ENCODE assay signal across 27 cellular contexts in genomic region chr13:21171420-21171819, GRCh38. TPM values are rescaled to one million over a fixed set of nuclear protein-coding genes. Genes with fewer than 3 reads are reported as not detected.
"Had no signal": no experiment of that assay in that cellular context is flagged by ENCODE, and none has a peak within 500 bp of the region (broad histone marks: within the 10 kb centered on the region; RNA-seq: fewer than 3 reads in every experiment).

No MANE protein-coding gene starts in this region.

- H3K4me2 ChIP-seq: hepatocyte had no signal

- H3K27ac ChIP-seq: heart right ventricle, hepatocyte, left lung, lower lobe of right lung, ovary, sigmoid colon, spleen, suprapubic skin, thoracic aorta, upper lobe of right lung had no signal

- H3K27me3 Mint-ChIP-seq: naive thymus-derived CD4-positive, alpha-beta T cell; natural killer cell treated with Interleukin-12 subunit alpha and Interleukin-12 subunit beta and Interleukin-15 and Interleukin-18, amount 100 ng/mL, for 72 hours; progenitor cell of endocrine pancreas; stimulated activated naive CD8-positive, alpha-beta T cell treated with anti-CD3 and anti-CD28 coated beads, Interleukin-15, Interleukin-2, amounts not matched to agents 100 ng/mL and 50 ng/mL, for 24 hours had no signal

- H3K36me3 Mint-ChIP-seq: natural killer cell treated with Interleukin-12 subunit alpha and Interleukin-12 subunit beta and Interleukin-15 and Interleukin-18, amount 100 ng/mL, for 72 hours had no signal

- H3K4me1 Mint-ChIP-seq: stimulated activated effector memory CD8-positive, alpha-beta T cell treated with anti-CD3 and anti-CD28 coated beads, Interleukin-12 subunit alpha, Interleukin-12 subunit beta, amount 100 ng/mL, for 72 hours had no signal

- H3K4me3 Mint-ChIP-seq: mesothelial cell of epicardium; naive thymus-derived CD4-positive, alpha-beta T cell; natural killer cell treated with Interleukin-12 subunit alpha and Interleukin-12 subunit beta and Interleukin-15 and Interleukin-18, amount 100 ng/mL, for 72 hours; stimulated activated effector memory CD8-positive, alpha-beta T cell treated with anti-CD3 and anti-CD28 coated beads, Interleukin-12 subunit alpha, Interleukin-12 subunit beta, amount 100 ng/mL, for 72 hours; stimulated activated naive CD8-positive, alpha-beta T cell treated with anti-CD3 and anti-CD28 coated beads, Interleukin-15, Interleukin-2, amounts not matched to agents 100 ng/mL and 50 ng/mL, for 24 hours had no signal

- H2AFZ ChIP-seq: hepatocyte had no signal

- ATAC-seq: heart right ventricle; left colon; left lung; lower lobe of right lung; naive thymus-derived CD4-positive, alpha-beta T cell; natural killer cell treated with Interleukin-12 subunit alpha and Interleukin-12 subunit beta and Interleukin-15 and Interleukin-18, amount 100 ng/mL, for 72 hours; right cardiac atrium; stimulated activated effector memory CD8-positive, alpha-beta T cell treated with anti-CD3 and anti-CD28 coated beads, Interleukin-12 subunit alpha, Interleukin-12 subunit beta, amount 100 ng/mL, for 72 hours; upper lobe of right lung had no signal

- H3K27me3 ChIP-seq: heart right ventricle, hepatocyte, left lung, ovary, sigmoid colon, spleen, suprapubic skin, tibial artery, upper lobe of right lung had no signal

- H3K9me3 ChIP-seq: heart right ventricle, left lung, lower lobe of right lung, ovary, sigmoid colon, spleen, suprapubic skin, thoracic aorta, tibial artery, upper lobe of right lung had no signal

- H3K9me3 Mint-ChIP-seq: mesothelial cell of epicardium; natural killer cell treated with Interleukin-12 subunit alpha and Interleukin-12 subunit beta and Interleukin-15 and Interleukin-18, amount 100 ng/mL, for 72 hours; stimulated activated effector memory CD8-positive, alpha-beta T cell treated with anti-CD3 and anti-CD28 coated beads, Interleukin-12 subunit alpha, Interleukin-12 subunit beta, amount 100 ng/mL, for 72 hours; stimulated activated naive CD8-positive, alpha-beta T cell treated with anti-CD3 and anti-CD28 coated beads, Interleukin-15, Interleukin-2, amounts not matched to agents 100 ng/mL and 50 ng/mL, for 24 hours had no signal

- H3K4me3 ChIP-seq: heart right ventricle, hepatocyte, left lung, lower lobe of right lung, ovary, sigmoid colon, spleen, suprapubic skin, thoracic aorta, tibial artery, upper lobe of right lung had no signal

- DNase-seq: heart right ventricle; islet precursor cell; kidney glomerular epithelial cell; left colon; left lung; lower lobe of right lung; mesendoderm; naive thymus-derived CD4-positive, alpha-beta T cell; ovary; retina; right cardiac atrium; sigmoid colon; small intestine; spleen; stimulated activated CD4-positive, alpha-beta T cell treated with anti-CD3 and anti-CD28 coated beads, Interleukin-4, amount 100 ng/mL, for 24 hours; stimulated activated naive CD4-positive, alpha-beta T cell; tibial artery; trophoblast cell; upper lobe of right lung had no signal

- H3K27ac Mint-ChIP-seq: mesothelial cell of epicardium; natural killer cell treated with Interleukin-12 subunit alpha and Interleukin-12 subunit beta and Interleukin-15 and Interleukin-18, amount 100 ng/mL, for 72 hours; stimulated activated effector memory CD8-positive, alpha-beta T cell treated with anti-CD3 and anti-CD28 coated beads, Interleukin-12 subunit alpha, Interleukin-12 subunit beta, amount 100 ng/mL, for 72 hours; stimulated activated naive CD8-positive, alpha-beta T cell treated with anti-CD3 and anti-CD28 coated beads, Interleukin-15, Interleukin-2, amounts not matched to agents 100 ng/mL and 50 ng/mL, for 24 hours had no signal

- H3K36me3 ChIP-seq: left lung, lower lobe of right lung, ovary, sigmoid colon, suprapubic skin, thoracic aorta, tibial artery, upper lobe of right lung had no signal

RNA-seq across cellular contexts. Expression of gene SKA3, which starts 4.9 kb away (rescaled TPM):
- total RNA-seq: thoracic aorta had no signal
- polyA plus RNA-seq: naive thymus-derived CD4-positive, alpha-beta T cell had no signal
